Comparison of ENCODE assay signal across 1 cellular context in the genomic region with DNA sequence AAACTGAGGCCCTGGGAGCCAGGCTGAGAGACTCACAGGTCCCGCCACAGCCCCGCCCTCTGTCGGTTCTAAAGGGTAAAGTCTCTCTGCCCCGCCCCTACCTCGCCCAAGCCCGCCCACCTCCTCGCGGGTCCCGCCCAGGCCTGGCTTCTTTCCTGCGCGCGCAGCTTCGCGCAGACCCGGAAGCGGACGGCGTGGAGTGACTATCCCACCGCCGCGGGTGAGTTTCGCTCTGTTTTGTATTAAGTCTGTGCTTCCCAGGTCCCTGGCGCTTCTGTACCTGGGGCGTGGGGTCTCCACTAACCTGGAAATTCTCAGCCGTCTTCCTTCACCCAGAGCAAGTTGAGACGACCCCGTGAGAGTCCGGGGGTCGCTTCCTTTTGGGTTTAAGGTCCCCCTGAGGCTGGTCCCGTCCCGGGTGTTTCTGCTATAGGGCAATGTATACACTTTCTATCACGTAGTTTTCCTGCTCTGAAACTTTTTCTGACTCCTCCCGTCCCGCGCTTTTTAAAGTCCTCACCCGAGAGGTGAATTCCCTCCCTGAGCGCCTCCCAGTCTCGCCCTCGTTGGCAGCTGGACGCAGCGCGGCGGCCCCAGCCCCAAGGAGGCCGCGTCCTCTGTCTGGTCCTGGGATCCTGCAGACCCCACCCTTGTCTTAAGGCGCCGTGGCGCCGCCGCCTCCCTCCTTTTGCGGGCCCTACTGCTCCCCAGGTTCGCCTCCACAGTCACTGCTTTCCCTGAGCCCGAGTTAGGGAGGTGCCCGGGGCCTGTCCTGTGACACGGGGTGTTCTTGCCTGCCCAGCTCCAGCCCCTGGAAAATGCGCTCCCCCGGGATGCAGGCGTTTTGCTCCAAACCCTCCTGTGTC.
A peak's percentile ranks its signal among the peaks of the same experiment; 100 is the strongest.
TF ChIP-seq lines count a peak whose summit lies in the region.

TSS of gene ZNF765 (plus strand) at position 176 of the 866 bp plus-strand sequence. CDS start 2,867 bp downstream, outside the sequence.

TF ChIP-seq in HEK293, 187 proteins besides CTCF, POLR2A, EP300 and RAD21 (continued from another document and continues in another):
- no peak for TF ChIP-seq ZNF610 (tag by site-specific recombination; IDR thresholded peaks at IDR 0.05; ENCODE audit: borderline replicate concordance)
- TF ChIP-seq, protein P1, sequence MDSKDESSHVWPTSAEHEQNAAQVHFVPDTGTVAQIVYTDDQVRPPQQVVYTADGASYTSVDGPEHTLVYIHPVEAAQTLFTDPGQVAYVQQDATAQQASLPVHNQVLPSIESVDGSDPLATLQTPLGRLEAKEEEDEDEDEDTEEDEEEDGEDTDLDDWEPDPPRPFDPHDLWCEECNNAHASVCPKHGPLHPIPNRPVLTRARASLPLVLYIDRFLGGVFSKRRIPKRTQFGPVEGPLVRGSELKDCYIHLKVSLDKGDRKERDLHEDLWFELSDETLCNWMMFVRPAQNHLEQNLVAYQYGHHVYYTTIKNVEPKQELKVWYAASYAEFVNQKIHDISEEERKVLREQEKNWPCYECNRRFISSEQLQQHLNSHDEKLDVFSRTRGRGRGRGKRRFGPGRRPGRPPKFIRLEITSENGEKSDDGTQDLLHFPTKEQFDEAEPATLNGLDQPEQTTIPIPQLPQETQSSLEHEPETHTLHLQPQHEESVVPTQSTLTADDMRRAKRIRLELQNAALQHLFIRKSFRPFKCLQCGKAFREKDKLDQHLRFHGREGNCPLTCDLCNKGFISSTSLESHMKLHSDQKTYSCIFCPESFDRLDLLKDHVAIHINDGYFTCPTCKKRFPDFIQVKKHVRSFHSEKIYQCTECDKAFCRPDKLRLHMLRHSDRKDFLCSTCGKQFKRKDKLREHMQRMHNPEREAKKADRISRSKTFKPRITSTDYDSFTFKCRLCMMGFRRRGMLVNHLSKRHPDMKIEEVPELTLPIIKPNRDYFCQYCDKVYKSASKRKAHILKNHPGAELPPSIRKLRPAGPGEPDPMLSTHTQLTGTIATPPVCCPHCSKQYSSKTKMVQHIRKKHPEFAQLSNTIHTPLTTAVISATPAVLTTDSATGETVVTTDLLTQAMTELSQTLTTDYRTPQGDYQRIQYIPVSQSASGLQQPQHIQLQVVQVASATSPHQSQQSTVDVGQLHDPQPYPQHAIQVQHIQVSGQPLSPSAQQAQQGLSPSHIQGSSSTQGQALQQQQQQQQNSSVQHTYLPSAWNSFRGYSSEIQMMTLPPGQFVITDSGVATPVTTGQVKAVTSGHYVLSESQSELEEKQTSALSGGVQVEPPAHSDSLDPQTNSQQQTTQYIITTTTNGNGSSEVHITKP (tag by site-specific recombination; IDR thresholded peaks at IDR 0.05) = peak; percentile 99
- no peak for TF ChIP-seq ZNF202 (tag by site-specific recombination; IDR thresholded peaks at IDR 0.05; ENCODE audit: borderline replicate concordance)
- no peak for TF ChIP-seq ZNF501 (tag by site-specific recombination; IDR thresholded peaks at IDR 0.05)
- TF ChIP-seq ZNF837 (tag by site-specific recombination; IDR thresholded peaks at IDR 0.05) = no peak
- TF ChIP-seq ZNF335 (tag by site-specific recombination; conservative IDR thresholded peaks at IDR 0.05) = peak; percentile 79
- TF ChIP-seq ZNF23 (tag by site-specific recombination; IDR thresholded peaks at IDR 0.05; ENCODE audit: borderline replicate concordance) = no peak
- no peak for TF ChIP-seq ZNF133 (tag by site-specific recombination; IDR thresholded peaks at IDR 0.05)
- no peak for TF ChIP-seq GLI2 (tag by site-specific recombination; IDR thresholded peaks at IDR 0.05; ENCODE audit: borderline replicate concordance, low read depth)
- TF ChIP-seq ZNF274 (IDR thresholded peaks at IDR 0.05; ENCODE audit: low read length) = no peak
- no peak for TF ChIP-seq ZNF274 (tag by site-specific recombination; IDR thresholded peaks at IDR 0.05; ENCODE audit: borderline replicate concordance)
- TF ChIP-seq, protein P2, sequence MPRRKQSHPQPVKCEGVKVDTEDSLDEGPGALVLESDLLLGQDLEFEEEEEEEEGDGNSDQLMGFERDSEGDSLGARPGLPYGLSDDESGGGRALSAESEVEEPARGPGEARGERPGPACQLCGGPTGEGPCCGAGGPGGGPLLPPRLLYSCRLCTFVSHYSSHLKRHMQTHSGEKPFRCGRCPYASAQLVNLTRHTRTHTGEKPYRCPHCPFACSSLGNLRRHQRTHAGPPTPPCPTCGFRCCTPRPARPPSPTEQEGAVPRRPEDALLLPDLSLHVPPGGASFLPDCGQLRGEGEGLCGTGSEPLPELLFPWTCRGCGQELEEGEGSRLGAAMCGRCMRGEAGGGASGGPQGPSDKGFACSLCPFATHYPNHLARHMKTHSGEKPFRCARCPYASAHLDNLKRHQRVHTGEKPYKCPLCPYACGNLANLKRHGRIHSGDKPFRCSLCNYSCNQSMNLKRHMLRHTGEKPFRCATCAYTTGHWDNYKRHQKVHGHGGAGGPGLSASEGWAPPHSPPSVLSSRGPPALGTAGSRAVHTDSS (tag by site-specific recombination; IDR thresholded peaks at IDR 0.05) = no peak
- TF ChIP-seq ZEB2 (tag by site-specific recombination; IDR thresholded peaks at IDR 0.05) = no peak
- no peak for TF ChIP-seq ZNF548 (tag by site-specific recombination; IDR thresholded peaks at IDR 0.05)
- TF ChIP-seq ZNF221 (tag by site-specific recombination; IDR thresholded peaks at IDR 0.05; ENCODE audit: borderline replicate concordance) = no peak
- no peak for TF ChIP-seq ZNF555 (tag by site-specific recombination; conservative IDR thresholded peaks at IDR 0.05)
- no peak for TF ChIP-seq ZNF514 (tag by site-specific recombination; IDR thresholded peaks at IDR 0.05)
- TF ChIP-seq, protein P3, sequence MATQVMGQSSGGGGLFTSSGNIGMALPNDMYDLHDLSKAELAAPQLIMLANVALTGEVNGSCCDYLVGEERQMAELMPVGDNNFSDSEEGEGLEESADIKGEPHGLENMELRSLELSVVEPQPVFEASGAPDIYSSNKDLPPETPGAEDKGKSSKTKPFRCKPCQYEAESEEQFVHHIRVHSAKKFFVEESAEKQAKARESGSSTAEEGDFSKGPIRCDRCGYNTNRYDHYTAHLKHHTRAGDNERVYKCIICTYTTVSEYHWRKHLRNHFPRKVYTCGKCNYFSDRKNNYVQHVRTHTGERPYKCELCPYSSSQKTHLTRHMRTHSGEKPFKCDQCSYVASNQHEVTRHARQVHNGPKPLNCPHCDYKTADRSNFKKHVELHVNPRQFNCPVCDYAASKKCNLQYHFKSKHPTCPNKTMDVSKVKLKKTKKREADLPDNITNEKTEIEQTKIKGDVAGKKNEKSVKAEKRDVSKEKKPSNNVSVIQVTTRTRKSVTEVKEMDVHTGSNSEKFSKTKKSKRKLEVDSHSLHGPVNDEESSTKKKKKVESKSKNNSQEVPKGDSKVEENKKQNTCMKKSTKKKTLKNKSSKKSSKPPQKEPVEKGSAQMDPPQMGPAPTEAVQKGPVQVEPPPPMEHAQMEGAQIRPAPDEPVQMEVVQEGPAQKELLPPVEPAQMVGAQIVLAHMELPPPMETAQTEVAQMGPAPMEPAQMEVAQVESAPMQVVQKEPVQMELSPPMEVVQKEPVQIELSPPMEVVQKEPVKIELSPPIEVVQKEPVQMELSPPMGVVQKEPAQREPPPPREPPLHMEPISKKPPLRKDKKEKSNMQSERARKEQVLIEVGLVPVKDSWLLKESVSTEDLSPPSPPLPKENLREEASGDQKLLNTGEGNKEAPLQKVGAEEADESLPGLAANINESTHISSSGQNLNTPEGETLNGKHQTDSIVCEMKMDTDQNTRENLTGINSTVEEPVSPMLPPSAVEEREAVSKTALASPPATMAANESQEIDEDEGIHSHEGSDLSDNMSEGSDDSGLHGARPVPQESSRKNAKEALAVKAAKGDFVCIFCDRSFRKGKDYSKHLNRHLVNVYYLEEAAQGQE (tag by site-specific recombination; IDR thresholded peaks at IDR 0.05) = no peak
- TF ChIP-seq SP7 (tag by site-specific recombination; IDR thresholded peaks at IDR 0.05) = no peak
- peak; percentile 100 for TF ChIP-seq ZNF266 (tag by site-specific recombination; IDR thresholded peaks at IDR 0.05; ENCODE audit: low read depth)
- TF ChIP-seq ZNF423 (tag by site-specific recombination; IDR thresholded peaks at IDR 0.05) = no peak
- TF ChIP-seq, protein P4, sequence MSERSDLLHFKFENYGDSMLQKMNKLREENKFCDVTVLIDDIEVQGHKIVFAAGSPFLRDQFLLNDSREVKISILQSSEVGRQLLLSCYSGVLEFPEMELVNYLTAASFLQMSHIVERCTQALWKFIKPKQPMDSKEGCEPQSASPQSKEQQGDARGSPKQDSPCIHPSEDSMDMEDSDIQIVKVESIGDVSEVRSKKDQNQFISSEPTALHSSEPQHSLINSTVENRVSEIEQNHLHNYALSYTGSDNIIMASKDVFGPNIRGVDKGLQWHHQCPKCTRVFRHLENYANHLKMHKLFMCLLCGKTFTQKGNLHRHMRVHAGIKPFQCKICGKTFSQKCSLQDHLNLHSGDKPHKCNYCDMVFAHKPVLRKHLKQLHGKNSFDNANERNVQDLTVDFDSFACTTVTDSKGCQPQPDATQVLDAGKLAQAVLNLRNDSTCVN (tag by site-specific recombination; optimal IDR thresholded peaks at IDR 0.05) = peak; percentile 20
- 0 out of 2 replicates have a peak, but pooled peaks have one; percentile 31 for TF ChIP-seq HOXC10 (CRISPR knock-in tag; IDR thresholded peaks at IDR 0.05)
- no peak for TF ChIP-seq ZNF146 (tag by site-specific recombination; IDR thresholded peaks at IDR 0.05)
- no peak for TF ChIP-seq EGR2 (tag by site-specific recombination; IDR thresholded peaks at IDR 0.05; ENCODE audit: low read depth)
- TF ChIP-seq ZFP37 (tag by site-specific recombination; IDR thresholded peaks at IDR 0.05) = 0 out of 2 replicates have a peak, but pooled peaks have one; percentile 31
- TF ChIP-seq MYNN (tag by site-specific recombination; IDR thresholded peaks at IDR 0.05; ENCODE audit: borderline replicate concordance) = no peak
- TF ChIP-seq KLF1 (tag by site-specific recombination; IDR thresholded peaks at IDR 0.05) = peak; percentile 64; the same call in 1 of the 2 replicates
- TF ChIP-seq ZNF157 (tag by site-specific recombination; IDR thresholded peaks at IDR 0.05) = no peak
- 0 out of 2 replicates have a peak, but pooled peaks have one; percentile 28 for TF ChIP-seq ZBTB20 (tag by site-specific recombination; IDR thresholded peaks at IDR 0.05)
- TF ChIP-seq, protein P5, sequence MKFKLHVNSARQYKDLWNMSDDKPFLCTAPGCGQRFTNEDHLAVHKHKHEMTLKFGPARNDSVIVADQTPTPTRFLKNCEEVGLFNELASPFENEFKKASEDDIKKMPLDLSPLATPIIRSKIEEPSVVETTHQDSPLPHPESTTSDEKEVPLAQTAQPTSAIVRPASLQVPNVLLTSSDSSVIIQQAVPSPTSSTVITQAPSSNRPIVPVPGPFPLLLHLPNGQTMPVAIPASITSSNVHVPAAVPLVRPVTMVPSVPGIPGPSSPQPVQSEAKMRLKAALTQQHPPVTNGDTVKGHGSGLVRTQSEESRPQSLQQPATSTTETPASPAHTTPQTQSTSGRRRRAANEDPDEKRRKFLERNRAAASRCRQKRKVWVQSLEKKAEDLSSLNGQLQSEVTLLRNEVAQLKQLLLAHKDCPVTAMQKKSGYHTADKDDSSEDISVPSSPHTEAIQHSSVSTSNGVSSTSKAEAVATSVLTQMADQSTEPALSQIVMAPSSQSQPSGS (tag by site-specific recombination; IDR thresholded peaks at IDR 0.05; ENCODE audit: low read depth) = no peak
- peak; percentile 91 for TF ChIP-seq KLF8 (tag by site-specific recombination; IDR thresholded peaks at IDR 0.05)
- TF ChIP-seq ZNF121 (tag by site-specific recombination; IDR thresholded peaks at IDR 0.05) = no peak
- no peak for TF ChIP-seq ZNF473 (tag by site-specific recombination; IDR thresholded peaks at IDR 0.05)
- peak; percentile 26; the same call in 1 of the 2 replicates for TF ChIP-seq ZBTB17 (tag by site-specific recombination; IDR thresholded peaks at IDR 0.05)
- TF ChIP-seq, protein P6, sequence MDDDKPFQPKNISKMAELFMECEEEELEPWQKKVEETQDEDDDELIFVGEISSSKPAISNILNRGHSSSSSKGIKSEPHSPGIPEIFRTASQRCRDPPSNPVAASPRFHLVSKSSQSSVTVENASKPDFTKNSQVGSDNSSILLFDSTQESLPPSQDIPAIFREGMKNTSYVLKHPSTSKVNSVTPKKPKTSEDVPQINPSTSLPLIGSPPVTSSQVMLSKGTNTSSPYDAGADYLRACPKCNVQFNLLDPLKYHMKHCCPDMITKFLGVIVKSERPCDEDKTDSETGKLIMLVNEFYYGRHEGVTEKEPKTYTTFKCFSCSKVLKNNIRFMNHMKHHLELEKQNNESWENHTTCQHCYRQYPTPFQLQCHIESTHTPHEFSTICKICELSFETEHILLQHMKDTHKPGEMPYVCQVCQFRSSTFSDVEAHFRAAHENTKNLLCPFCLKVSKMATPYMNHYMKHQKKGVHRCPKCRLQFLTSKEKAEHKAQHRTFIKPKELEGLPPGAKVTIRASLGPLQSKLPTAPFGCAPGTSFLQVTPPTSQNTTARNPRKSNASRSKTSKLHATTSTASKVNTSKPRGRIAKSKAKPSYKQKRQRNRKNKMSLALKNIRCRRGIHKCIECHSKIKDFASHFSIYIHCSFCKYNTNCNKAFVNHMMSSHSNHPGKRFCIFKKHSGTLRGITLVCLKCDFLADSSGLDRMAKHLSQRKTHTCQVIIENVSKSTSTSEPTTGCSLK (tag by site-specific recombination; IDR thresholded peaks at IDR 0.05) = no peak
- no peak for TF ChIP-seq ZNF626 (tag by site-specific recombination; IDR thresholded peaks at IDR 0.05)
- TF ChIP-seq TCF7L2 (IDR thresholded peaks at IDR 0.05; ENCODE audit: borderline replicate concordance, low read depth, low read length) = no peak
- TF ChIP-seq ZNF785 (tag by site-specific recombination; IDR thresholded peaks at IDR 0.05) = no peak
- TF ChIP-seq ZNF2 (tag by site-specific recombination; IDR thresholded peaks at IDR 0.05) = no peak
- no peak for TF ChIP-seq ZNF704 (tag by site-specific recombination; IDR thresholded peaks at IDR 0.05)
- TF ChIP-seq SP2 (tag by site-specific recombination; IDR thresholded peaks at IDR 0.05) = peak; percentile 87
- TF ChIP-seq KLF7 (tag by site-specific recombination; IDR thresholded peaks at IDR 0.05; ENCODE audit: borderline replicate concordance) = no peak
- TF ChIP-seq GLIS2 (tag by site-specific recombination; IDR thresholded peaks at IDR 0.05) = peak; percentile 36; the same call in 1 of the 2 replicates
- no peak for TF ChIP-seq IKZF3 (tag by site-specific recombination; IDR thresholded peaks at IDR 0.05)
- TF ChIP-seq ZNF747 (tag by site-specific recombination; IDR thresholded peaks at IDR 0.05) = no peak
- no peak for TF ChIP-seq ZBTB21 (tag by site-specific recombination; IDR thresholded peaks at IDR 0.05)
- TF ChIP-seq ZNF416 (tag by site-specific recombination; IDR thresholded peaks at IDR 0.05) = no peak
- TF ChIP-seq MZF1 (tag by site-specific recombination; IDR thresholded peaks at IDR 0.05; ENCODE audit: borderline replicate concordance) = no peak
- TF ChIP-seq ZNF404 (tag by site-specific recombination; IDR thresholded peaks at IDR 0.05) = no peak
- TF ChIP-seq ZNF660 (tag by site-specific recombination; IDR thresholded peaks at IDR 0.05) = 0 out of 2 replicates have a peak, but pooled peaks have one; percentile 51
- TF ChIP-seq ZNF140 (tag by site-specific recombination; IDR thresholded peaks at IDR 0.05) = no peak
- no peak for TF ChIP-seq ZNF624 (tag by site-specific recombination; IDR thresholded peaks at IDR 0.05)
